Comparison of ENCODE assay signal across 1 cellular context in the genomic region with DNA sequence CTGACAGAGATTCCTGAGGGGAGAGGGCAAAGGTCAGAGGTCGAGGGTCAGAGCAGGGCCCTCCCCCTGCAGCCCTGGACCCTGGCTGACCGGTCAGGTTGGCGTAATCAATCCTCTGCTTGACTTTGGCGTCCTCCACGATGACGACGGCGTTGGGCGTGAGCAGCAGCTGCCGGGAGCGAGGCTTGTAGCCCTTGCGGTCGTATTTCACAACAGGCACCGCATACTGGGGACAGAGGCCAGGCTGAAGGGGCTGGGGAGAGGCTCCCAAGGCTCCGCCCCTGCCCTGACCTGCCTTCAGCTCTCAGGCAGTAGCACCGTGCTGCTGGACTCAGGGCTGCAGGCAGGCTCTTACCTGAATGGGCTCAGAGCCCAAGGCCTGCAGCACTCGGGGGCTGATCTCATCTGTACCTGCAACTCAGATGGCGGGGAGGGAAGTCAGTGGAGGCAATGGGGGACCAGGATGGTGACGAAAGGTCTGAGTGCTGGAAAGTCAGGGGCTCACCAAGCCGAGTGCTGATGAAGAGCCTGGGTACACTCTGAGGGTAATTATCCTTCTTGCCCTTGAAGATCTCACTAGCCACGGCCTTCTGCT.
TF ChIP-seq lines count a peak whose summit lies in the region.

No MANE protein-coding gene starts in this region.

TF ChIP-seq in HepG2, 621 proteins besides CTCF, POLR2A, EP300 and RAD21 (continued from another document and continues in another):
- TF ChIP-seq, protein P1, sequence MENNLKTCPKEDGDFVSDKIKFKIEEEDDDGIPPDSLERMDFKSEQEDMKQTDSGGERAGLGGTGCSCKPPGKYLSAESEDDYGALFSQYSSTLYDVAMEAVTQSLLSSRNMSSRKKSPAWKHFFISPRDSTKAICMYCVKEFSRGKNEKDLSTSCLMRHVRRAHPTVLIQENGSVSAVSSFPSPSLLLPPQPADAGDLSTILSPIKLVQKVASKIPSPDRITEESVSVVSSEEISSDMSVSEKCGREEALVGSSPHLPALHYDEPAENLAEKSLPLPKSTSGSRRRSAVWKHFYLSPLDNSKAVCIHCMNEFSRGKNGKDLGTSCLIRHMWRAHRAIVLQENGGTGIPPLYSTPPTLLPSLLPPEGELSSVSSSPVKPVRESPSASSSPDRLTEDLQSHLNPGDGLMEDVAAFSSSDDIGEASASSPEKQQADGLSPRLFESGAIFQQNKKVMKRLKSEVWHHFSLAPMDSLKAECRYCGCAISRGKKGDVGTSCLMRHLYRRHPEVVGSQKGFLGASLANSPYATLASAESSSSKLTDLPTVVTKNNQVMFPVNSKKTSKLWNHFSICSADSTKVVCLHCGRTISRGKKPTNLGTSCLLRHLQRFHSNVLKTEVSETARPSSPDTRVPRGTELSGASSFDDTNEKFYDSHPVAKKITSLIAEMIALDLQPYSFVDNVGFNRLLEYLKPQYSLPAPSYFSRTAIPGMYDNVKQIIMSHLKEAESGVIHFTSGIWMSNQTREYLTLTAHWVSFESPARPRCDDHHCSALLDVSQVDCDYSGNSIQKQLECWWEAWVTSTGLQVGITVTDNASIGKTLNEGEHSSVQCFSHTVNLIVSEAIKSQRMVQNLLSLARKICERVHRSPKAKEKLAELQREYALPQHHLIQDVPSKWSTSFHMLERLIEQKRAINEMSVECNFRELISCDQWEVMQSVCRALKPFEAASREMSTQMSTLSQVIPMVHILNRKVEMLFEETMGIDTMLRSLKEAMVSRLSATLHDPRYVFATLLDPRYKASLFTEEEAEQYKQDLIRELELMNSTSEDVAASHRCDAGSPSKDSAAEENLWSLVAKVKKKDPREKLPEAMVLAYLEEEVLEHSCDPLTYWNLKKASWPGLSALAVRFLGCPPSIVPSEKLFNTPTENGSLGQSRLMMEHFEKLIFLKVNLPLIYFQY (CRISPR knock-in tag; IDR thresholded peaks at IDR 0.05; ENCODE audit: borderline replicate concordance), result no peak
- TF ChIP-seq ZNF10 (CRISPR knock-in tag; IDR thresholded peaks at IDR 0.05; ENCODE audit: borderline replicate concordance, low read depth), result no peak
- peak; percentile 52 for TF ChIP-seq BHLHE40 (IDR thresholded peaks at IDR 0.05; ENCODE audit: low read length)
- TF ChIP-seq SRY (CRISPR knock-in tag; IDR thresholded peaks at IDR 0.05), result 0 out of 2 replicates have a peak, but pooled peaks have one; percentile 39
- TF ChIP-seq, protein P2, sequence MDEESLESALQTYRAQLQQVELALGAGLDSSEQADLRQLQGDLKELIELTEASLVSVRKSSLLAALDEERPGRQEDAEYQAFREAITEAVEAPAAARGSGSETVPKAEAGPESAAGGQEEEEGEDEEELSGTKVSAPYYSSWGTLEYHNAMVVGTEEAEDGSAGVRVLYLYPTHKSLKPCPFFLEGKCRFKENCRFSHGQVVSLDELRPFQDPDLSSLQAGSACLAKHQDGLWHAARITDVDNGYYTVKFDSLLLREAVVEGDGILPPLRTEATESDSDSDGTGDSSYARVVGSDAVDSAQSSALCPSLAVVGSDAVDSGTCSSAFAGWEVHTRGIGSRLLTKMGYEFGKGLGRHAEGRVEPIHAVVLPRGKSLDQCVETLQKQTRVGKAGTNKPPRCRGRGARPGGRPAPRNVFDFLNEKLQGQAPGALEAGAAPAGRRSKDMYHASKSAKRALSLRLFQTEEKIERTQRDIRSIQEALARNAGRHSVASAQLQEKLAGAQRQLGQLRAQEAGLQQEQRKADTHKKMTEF (CRISPR knock-in tag; IDR thresholded peaks at IDR 0.05), result peak; percentile 68; the same call in 1 of the 2 replicates
- no peak for TF ChIP-seq LCORL (IDR thresholded peaks at IDR 0.05)
- TF ChIP-seq LCORL (CRISPR knock-in tag; IDR thresholded peaks at IDR 0.05), result peak; percentile 89
- TF ChIP-seq SALL1 (CRISPR knock-in tag; IDR thresholded peaks at IDR 0.05), result peak; percentile 86; the same call in 1 of the 2 replicates
- TF ChIP-seq KDM1A (CRISPR knock-in tag; IDR thresholded peaks at IDR 0.05), result no peak
- TF ChIP-seq, protein P3, sequence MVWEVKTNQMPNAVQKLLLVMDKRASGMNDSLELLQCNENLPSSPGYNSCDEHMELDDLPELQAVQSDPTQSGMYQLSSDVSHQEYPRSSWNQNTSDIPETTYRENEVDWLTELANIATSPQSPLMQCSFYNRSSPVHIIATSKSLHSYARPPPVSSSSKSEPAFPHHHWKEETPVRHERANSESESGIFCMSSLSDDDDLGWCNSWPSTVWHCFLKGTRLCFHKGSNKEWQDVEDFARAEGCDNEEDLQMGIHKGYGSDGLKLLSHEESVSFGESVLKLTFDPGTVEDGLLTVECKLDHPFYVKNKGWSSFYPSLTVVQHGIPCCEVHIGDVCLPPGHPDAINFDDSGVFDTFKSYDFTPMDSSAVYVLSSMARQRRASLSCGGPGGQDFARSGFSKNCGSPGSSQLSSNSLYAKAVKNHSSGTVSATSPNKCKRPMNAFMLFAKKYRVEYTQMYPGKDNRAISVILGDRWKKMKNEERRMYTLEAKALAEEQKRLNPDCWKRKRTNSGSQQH (CRISPR knock-in tag; IDR thresholded peaks at IDR 0.05; ENCODE audit: low read depth), result no peak
- TF ChIP-seq, protein P4, sequence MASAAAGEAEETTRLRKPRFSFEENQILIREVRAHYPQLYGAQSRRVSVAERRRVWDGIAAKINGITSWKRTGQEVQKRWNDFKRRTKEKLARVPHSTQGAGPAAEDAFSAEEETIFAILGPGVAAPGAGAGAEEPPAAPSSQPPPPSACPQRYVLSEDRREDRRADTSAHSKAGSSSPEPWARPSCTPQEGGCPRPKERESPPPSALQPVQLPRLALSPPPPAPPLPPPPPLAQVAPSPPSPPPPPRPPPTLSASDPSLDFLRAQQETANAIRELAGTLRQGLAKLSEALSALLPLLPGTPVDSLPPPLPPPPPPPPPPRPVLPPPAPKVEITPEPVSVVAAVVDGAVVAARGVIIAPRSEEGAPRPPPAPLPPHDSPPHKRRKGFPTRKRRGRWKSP (CRISPR knock-in tag; IDR thresholded peaks at IDR 0.05), result peak; percentile 66; the same call in 1 of the 2 replicates
- TF ChIP-seq, protein P5, sequence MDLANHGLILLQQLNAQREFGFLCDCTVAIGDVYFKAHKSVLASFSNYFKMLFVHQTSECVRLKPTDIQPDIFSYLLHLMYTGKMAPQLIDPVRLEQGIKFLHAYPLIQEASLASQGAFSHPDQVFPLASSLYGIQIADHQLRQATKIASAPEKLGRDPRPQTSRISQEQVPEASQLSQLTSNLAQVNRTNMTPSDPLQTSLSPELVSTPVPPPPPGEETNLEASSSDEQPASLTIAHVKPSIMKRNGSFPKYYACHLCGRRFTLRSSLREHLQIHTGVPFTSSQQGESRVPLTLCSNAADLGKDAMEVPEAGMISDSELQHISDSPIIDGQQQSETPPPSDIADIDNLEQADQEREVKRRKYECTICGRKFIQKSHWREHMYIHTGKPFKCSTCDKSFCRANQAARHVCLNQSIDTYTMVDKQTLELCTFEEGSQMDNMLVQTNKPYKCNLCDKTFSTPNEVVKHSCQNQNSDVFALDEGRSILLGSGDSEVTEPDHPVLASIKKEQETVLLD (CRISPR knock-in tag; IDR thresholded peaks at IDR 0.05; ENCODE audit: low read depth), result no peak
- TF ChIP-seq AKAP8 (CRISPR knock-in tag; IDR thresholded peaks at IDR 0.05), result no peak
- no peak for TF ChIP-seq ZNF510 (CRISPR knock-in tag; IDR thresholded peaks at IDR 0.05; ENCODE audit: low read depth)
- TF ChIP-seq HNRNPH1 (optimal IDR thresholded peaks at IDR 0.05; ENCODE audit: low read depth, low read length), result no peak
- TF ChIP-seq ZBTB7B (CRISPR knock-in tag; IDR thresholded peaks at IDR 0.05), result peak; percentile 61; the same call in 1 of the 2 replicates
- no peak for TF ChIP-seq ZNF496 (CRISPR knock-in tag; IDR thresholded peaks at IDR 0.05; ENCODE audit: insufficient replicate concordance)
- TF ChIP-seq, protein P6, sequence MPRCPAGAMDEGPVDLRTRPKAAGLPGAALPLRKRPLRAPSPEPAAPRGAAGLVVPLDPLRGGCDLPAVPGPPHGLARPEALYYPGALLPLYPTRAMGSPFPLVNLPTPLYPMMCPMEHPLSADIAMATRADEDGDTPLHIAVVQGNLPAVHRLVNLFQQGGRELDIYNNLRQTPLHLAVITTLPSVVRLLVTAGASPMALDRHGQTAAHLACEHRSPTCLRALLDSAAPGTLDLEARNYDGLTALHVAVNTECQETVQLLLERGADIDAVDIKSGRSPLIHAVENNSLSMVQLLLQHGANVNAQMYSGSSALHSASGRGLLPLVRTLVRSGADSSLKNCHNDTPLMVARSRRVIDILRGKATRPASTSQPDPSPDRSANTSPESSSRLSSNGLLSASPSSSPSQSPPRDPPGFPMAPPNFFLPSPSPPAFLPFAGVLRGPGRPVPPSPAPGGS (CRISPR knock-in tag; IDR thresholded peaks at IDR 0.05), result 0 out of 2 replicates have a peak, but pooled peaks have one; percentile 34
- no peak for TF ChIP-seq POLR2G (IDR thresholded peaks at IDR 0.05; ENCODE audit: low read depth, low read length)
- TF ChIP-seq, protein P7, sequence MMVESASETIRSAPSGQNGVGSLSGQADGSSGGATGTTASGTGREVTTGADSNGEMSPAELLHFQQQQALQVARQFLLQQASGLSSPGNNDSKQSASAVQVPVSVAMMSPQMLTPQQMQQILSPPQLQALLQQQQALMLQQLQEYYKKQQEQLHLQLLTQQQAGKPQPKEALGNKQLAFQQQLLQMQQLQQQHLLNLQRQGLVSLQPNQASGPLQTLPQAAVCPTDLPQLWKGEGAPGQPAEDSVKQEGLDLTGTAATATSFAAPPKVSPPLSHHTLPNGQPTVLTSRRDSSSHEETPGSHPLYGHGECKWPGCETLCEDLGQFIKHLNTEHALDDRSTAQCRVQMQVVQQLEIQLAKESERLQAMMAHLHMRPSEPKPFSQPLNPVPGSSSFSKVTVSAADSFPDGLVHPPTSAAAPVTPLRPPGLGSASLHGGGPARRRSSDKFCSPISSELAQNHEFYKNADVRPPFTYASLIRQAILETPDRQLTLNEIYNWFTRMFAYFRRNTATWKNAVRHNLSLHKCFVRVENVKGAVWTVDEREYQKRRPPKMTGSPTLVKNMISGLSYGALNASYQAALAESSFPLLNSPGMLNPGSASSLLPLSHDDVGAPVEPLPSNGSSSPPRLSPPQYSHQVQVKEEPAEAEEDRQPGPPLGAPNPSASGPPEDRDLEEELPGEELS (CRISPR knock-in tag; IDR thresholded peaks at IDR 0.05), result peak; percentile 63
- peak; percentile 26; the same call in 1 of the 2 replicates for TF ChIP-seq TBX3 (IDR thresholded peaks at IDR 0.05; ENCODE audit: borderline replicate concordance)
- peak; percentile 93 for TF ChIP-seq NR2F2 (IDR thresholded peaks at IDR 0.05; ENCODE audit: borderline replicate concordance, low read depth)
- peak; percentile 92 for TF ChIP-seq HDAC1 (CRISPR knock-in tag; IDR thresholded peaks at IDR 0.05)
- TF ChIP-seq, protein P8, sequence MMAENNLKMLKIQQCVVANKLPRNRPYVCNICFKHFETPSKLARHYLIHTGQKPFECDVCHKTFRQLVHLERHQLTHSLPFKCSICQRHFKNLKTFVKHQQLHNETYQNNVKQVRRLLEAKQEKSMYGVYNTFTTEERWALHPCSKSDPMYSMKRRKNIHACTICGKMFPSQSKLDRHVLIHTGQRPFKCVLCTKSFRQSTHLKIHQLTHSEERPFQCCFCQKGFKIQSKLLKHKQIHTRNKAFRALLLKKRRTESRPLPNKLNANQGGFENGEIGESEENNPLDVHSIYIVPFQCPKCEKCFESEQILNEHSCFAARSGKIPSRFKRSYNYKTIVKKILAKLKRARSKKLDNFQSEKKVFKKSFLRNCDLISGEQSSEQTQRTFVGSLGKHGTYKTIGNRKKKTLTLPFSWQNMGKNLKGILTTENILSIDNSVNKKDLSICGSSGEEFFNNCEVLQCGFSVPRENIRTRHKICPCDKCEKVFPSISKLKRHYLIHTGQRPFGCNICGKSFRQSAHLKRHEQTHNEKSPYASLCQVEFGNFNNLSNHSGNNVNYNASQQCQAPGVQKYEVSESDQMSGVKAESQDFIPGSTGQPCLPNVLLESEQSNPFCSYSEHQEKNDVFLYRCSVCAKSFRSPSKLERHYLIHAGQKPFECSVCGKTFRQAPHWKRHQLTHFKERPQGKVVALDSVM (CRISPR knock-in tag; IDR thresholded peaks at IDR 0.05), result peak; percentile 64; the same call in 1 of the 2 replicates
- TF ChIP-seq ZNF34 (CRISPR knock-in tag; IDR thresholded peaks at IDR 0.05; ENCODE audit: borderline replicate concordance), result no peak
- TF ChIP-seq, protein P9, sequence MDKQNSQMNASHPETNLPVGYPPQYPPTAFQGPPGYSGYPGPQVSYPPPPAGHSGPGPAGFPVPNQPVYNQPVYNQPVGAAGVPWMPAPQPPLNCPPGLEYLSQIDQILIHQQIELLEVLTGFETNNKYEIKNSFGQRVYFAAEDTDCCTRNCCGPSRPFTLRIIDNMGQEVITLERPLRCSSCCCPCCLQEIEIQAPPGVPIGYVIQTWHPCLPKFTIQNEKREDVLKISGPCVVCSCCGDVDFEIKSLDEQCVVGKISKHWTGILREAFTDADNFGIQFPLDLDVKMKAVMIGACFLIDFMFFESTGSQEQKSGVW (CRISPR knock-in tag; IDR thresholded peaks at IDR 0.05; ENCODE audit: borderline replicate concordance), result no peak
- TF ChIP-seq ZNF839 (CRISPR knock-in tag; IDR thresholded peaks at IDR 0.05; ENCODE audit: borderline replicate concordance), result peak; percentile 26; the same call in 1 of the 2 replicates
- TF ChIP-seq, protein P10, sequence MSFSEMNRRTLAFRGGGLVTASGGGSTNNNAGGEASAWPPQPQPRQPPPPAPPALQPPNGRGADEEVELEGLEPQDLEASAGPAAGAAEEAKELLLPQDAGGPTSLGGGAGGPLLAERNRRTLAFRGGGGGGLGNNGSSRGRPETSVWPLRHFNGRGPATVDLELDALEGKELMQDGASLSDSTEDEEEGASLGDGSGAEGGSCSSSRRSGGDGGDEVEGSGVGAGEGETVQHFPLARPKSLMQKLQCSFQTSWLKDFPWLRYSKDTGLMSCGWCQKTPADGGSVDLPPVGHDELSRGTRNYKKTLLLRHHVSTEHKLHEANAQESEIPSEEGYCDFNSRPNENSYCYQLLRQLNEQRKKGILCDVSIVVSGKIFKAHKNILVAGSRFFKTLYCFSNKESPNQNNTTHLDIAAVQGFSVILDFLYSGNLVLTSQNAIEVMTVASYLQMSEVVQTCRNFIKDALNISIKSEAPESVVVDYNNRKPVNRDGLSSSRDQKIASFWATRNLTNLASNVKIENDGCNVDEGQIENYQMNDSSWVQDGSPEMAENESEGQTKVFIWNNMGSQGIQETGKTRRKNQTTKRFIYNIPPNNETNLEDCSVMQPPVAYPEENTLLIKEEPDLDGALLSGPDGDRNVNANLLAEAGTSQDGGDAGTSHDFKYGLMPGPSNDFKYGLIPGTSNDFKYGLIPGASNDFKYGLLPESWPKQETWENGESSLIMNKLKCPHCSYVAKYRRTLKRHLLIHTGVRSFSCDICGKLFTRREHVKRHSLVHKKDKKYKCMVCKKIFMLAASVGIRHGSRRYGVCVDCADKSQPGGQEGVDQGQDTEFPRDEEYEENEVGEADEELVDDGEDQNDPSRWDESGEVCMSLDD (CRISPR knock-in tag; IDR thresholded peaks at IDR 0.05; ENCODE audit: borderline replicate concordance), result no peak
- 0 out of 2 replicates have a peak, but pooled peaks have one; percentile 19 for TF ChIP-seq ARNTL (CRISPR knock-in tag; IDR thresholded peaks at IDR 0.05)
- TF ChIP-seq ZNF879 (CRISPR knock-in tag; IDR thresholded peaks at IDR 0.05), result no peak
- TF ChIP-seq ZNF296 (CRISPR knock-in tag; conservative IDR thresholded peaks at IDR 0.05), result no peak
- no peak for TF ChIP-seq ZFP62 (CRISPR knock-in tag; IDR thresholded peaks at IDR 0.05)
- TF ChIP-seq ZNF317 (CRISPR knock-in tag; IDR thresholded peaks at IDR 0.05), result no peak
- TF ChIP-seq NKX3-1 (CRISPR knock-in tag; IDR thresholded peaks at IDR 0.05), result no peak
- TF ChIP-seq TRIM24 (CRISPR knock-in tag; IDR thresholded peaks at IDR 0.05), result peak; percentile 79; the same call in 1 of the 2 replicates
- TF ChIP-seq ZNF382 (CRISPR knock-in tag; IDR thresholded peaks at IDR 0.05; ENCODE audit: borderline replicate concordance), result no peak
- no peak for TF ChIP-seq ATRX (CRISPR knock-in tag; IDR thresholded peaks at IDR 0.05; ENCODE audit: borderline replicate concordance)
- no peak for TF ChIP-seq ZKSCAN8 (CRISPR knock-in tag; IDR thresholded peaks at IDR 0.05; ENCODE audit: borderline replicate concordance)
